In genomic region chr18:22542400-22542835, GRCh38 we compare ENCODE assay signal across 16 cellular contexts.
DNase-seq lines count a peak whose midpoint lies in the region; ATAC-seq and TF ChIP-seq lines count a peak whose summit lies in the region.
"Had no signal": no experiment of that assay in that cellular context is flagged by ENCODE, and none has a peak within 500 bp of the region (broad histone marks: within the 10 kb centered on the region; RNA-seq: fewer than 3 reads in every experiment).

No MANE protein-coding gene starts in this region.

- peak overlapping the region; percentile 65 for H3K9ac ChIP-seq in adipocyte (ENCODE audit: low read length)

- TF ChIP-seq CTCF in fibroblast of the aortic adventitia (IDR thresholded peaks at IDR 0.05; ENCODE audit: insufficient read depth, low read length), result no peak

- WGBS in mesodermal cell (ENCODE audit: insufficient coverage in 2 of 2), 2 experiments, result 93 to 96% methylated on average over 3 to 4 of the region's 4 CpGs

- H3K4me3 ChIP-seq in adipocyte (ENCODE audit: low read length), result no peak overlapping the region
- H3K4me3 ChIP-seq in fibroblast of the aortic adventitia (ENCODE audit: low read depth, low read length), result no peak overlapping the region
- H3K4me3 ChIP-seq in mesodermal cell (ENCODE audit: extremely low read depth, insufficient read depth, low read length, poor library complexity, severe bottlenecking), result no peak overlapping the region
- H3K4me3 ChIP-seq: skin epidermis, suprapubic skin had no signal

- ATAC-seq in GM21515 (IDR thresholded peaks at IDR 0.05; ENCODE audit: unreplicated experiment) (no peak), GM19455 (IDR thresholded peaks at IDR 0.05; ENCODE audit: unreplicated experiment) (no peak)
- ATAC-seq: natural killer cell had no signal

- DNase-seq in A172 (ENCODE audit: low spot score), result peak; percentile 36
- peak; percentile 78 for DNase-seq in adipocyte (ENCODE audit: low read depth)
- DNase-seq in fibroblast of the aortic adventitia (ENCODE audit: low read depth), result peak; percentile 89
- no peak for DNase-seq in NCI-H774 (lab: John Stamatoyannopoulos, UW)
- DNase-seq in HUDEP-2 (lab: John Stamatoyannopoulos, UW; ENCODE audit: unreplicated experiment in 76 of 76), result no peak
- DNase-seq: activated CD4-positive, alpha-beta T cell treated with anti-CD3 and anti-CD28 coated beads for 1 hour; activated T-cell treated with anti-CD3 and anti-CD28 coated beads, Interleukin-2, amount 50 U/mL, for 48 hours; Caco-2; erythroblast; KBM-7; natural killer cell had no signal

- H3K4me1 ChIP-seq in adipocyte (ENCODE audit: control insufficient read depth, insufficient read depth, low read length) (peaks cover 77% of the 10 kb centered on the region), mesodermal cell (ENCODE audit: control insufficient read depth, insufficient read depth, low read length, poor library complexity, severe bottlenecking) (peaks cover 15% of the 10 kb centered on the region)
- H3K4me1 ChIP-seq: Caco-2, suprapubic skin had no signal

- H3K36me3 ChIP-seq in adipocyte (ENCODE audit: control insufficient read depth, insufficient read depth, low read length, severe bottlenecking) (no peaks in the 10 kb centered on the region), mesodermal cell (ENCODE audit: control insufficient read depth, insufficient read depth, low read length) (no peaks in the 10 kb centered on the region)
- H3K36me3 ChIP-seq: suprapubic skin had no signal

- H3K9me3 ChIP-seq in adipocyte (ENCODE audit: control insufficient read depth, low read length), result no peaks in the 10 kb centered on the region
- H3K9me3 ChIP-seq in mesodermal cell (ENCODE audit: control insufficient read depth, low read length), result no peaks in the 10 kb centered on the region
- H3K9me3 ChIP-seq: Caco-2, suprapubic skin had no signal

- H3K27me3 ChIP-seq in adipocyte (replicated peaks; ENCODE audit: control insufficient read depth, insufficient read depth, low read length), result no peaks in the 10 kb centered on the region
- H3K27me3 ChIP-seq: suprapubic skin had no signal

- H3K27ac ChIP-seq in mesodermal cell (ENCODE audit: low read depth, low read length, severe bottlenecking), result peak overlapping the region; percentile 60
- H3K27ac ChIP-seq: skin epidermis, suprapubic skin had no signal

Comparison
In these comparisons a context has a peak if more than half of its experiments do, and no peak if none do; other contexts are left out.
1. DNase-seq: peak in A172 (single experiment), adipocyte (single experiment) and fibroblast of the aortic adventitia (single experiment); none in NCI-H774 (single experiment) and HUDEP-2 (0 of 76).